Comparison of ENCODE assay signal across 1 cellular context in the genomic region with DNA sequence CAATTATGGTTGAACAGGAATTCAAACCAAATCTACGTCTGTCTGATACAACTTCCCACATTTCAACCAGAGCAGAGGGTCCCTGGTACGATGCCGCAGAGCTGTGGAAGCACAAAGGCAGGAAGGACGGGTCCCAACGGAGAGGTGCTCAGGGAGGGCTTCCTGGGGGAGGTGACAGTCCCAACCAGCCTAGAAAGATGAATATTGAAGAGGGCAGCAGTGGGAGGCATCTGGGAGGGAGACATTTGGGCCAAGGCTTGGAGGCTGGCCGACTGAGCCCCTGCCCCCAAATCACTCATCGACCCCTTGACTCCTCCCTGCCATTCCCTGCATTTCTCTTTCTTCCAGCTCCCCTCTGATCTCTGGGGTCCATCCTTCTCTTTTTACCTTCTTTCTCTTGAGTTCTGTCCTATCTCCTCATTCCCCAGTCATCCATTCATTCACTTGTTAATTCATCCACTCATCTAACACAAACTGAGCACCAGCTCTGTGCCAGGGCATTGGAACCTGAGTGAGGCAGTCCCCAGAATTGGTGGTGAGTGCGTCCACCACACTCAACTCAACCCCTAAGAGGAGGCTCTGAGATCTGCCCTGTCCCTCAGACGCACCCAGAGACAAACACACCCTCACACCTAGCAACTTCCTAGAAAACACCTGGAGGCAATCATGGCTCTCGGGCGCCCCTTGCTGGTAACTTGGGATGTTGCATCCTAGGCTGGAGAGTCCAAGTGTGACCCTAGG.
A peak's percentile ranks its signal among the peaks of the same experiment; 100 is the strongest.
TF ChIP-seq lines count a peak whose summit lies in the region.

No MANE protein-coding gene starts in this region.

TF ChIP-seq in HEK293, 187 proteins besides CTCF, POLR2A, EP300 and RAD21 (continued from another document):
- TF ChIP-seq ZNF221 (tag by site-specific recombination; IDR thresholded peaks at IDR 0.05; ENCODE audit: borderline replicate concordance) (no peak), ZBTB48 (tag by site-specific recombination; IDR thresholded peaks at IDR 0.05) (peak; percentile 63), ZNF184 (tag by site-specific recombination; IDR thresholded peaks at IDR 0.05) (no peak), ZSCAN30 (tag by site-specific recombination; IDR thresholded peaks at IDR 0.05) (no peak), PRDM2 (tag by site-specific recombination; IDR thresholded peaks at IDR 0.05; ENCODE audit: borderline replicate concordance) (no peak), ZNF664 (tag by site-specific recombination; IDR thresholded peaks at IDR 0.05) (peak; percentile 46; the same call in 1 of the 2 replicates), ZBTB17 (tag by site-specific recombination; IDR thresholded peaks at IDR 0.05) (peak; percentile 60; the same call in 1 of the 2 replicates)
- TF ChIP-seq, protein P1, sequence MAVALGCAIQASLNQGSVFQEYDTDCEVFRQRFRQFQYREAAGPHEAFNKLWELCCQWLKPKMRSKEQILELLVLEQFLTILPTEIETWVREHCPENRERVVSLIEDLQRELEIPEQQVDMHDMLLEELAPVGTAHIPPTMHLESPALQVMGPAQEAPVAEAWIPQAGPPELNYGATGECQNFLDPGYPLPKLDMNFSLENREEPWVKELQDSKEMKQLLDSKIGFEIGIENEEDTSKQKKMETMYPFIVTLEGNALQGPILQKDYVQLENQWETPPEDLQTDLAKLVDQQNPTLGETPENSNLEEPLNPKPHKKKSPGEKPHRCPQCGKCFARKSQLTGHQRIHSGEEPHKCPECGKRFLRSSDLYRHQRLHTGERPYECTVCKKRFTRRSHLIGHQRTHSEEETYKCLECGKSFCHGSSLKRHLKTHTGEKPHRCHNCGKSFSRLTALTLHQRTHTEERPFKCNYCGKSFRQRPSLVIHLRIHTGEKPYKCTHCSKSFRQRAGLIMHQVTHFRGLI (tag by site-specific recombination; IDR thresholded peaks at IDR 0.05): no peak
- TF ChIP-seq, protein P2, sequence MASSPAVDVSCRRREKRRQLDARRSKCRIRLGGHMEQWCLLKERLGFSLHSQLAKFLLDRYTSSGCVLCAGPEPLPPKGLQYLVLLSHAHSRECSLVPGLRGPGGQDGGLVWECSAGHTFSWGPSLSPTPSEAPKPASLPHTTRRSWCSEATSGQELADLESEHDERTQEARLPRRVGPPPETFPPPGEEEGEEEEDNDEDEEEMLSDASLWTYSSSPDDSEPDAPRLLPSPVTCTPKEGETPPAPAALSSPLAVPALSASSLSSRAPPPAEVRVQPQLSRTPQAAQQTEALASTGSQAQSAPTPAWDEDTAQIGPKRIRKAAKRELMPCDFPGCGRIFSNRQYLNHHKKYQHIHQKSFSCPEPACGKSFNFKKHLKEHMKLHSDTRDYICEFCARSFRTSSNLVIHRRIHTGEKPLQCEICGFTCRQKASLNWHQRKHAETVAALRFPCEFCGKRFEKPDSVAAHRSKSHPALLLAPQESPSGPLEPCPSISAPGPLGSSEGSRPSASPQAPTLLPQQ (tag by site-specific recombination; IDR thresholded peaks at IDR 0.05): no peak
